ENCODE assay signal across 17 cellular contexts in the genomic region with DNA sequence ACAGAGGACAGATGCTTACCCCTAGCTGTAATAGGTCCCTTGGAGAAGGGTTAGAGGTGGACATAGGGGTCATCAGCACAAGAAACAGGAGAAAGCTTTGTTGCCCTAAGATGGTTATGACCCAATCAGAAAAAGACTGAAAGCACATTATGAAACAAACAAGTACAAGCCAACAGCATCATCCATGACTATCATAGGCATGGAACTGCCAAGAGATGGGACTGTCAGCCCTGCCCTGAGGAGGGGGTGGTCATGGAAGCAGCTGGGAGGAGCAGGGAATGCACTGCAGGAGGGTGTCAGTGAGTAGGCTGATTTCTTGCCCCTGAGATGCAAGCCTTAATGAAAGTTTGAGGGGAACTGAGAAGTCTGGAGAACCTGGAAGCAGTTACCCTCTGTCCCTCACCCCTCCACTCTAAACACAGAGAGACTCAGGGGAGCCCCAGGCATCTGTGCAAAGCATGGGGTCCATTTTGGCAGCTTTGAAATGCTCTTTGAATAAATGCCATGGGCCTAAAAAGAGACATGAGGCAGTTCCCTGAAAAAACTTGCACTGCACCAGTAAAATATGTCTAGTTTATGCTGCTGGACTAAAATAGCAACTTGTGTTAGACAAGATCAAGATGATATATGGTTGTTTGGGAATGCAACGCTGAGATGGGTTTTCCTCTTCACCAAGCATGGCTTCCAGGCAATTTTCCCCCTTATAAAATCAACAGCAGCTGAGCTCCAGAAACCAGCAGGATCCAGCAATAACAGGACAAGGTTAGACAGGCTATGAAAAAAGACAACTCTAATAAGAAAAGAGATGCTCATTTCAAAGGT.
DNase-seq lines count a peak whose midpoint lies in the region; ATAC-seq and TF ChIP-seq lines count a peak whose summit lies in the region.
"Had no signal": no experiment of that assay in that cellular context is flagged by ENCODE, and none has a peak within 500 bp of the region (broad histone marks: within the 10 kb centered on the region; RNA-seq: fewer than 3 reads in every experiment).

No MANE protein-coding gene starts in this region.

- POLR2A ChIA-PET in BJ (lab: Charles Lee) = no interaction called here

- WGBS in adrenal gland, 4 donors = 5 to 16% (median 13%) methylated on average over 1 of the region's 1 CpG

- DNase-seq in BJ (ENCODE audit: low read depth) (peak; percentile 71), adrenal gland (peak in 1 of 7 donors; percentile 41), left cardiac atrium (no peak), 8988T (no peak), RKO (ENCODE audit: low spot score) (no peak)
- no peak for DNase-seq in activated CD4-positive, alpha-beta T cell treated with anti-CD3 and anti-CD28 coated beads, Interleukin-2, amount 50 U/mL, for 48 hours
- DNase-seq: activated CD8-positive, alpha-beta memory T cell treated with anti-CD3 and anti-CD28 coated beads, Interleukin-2, amount 10 ng/mL, durations not matched to agents 7 days and 5 days; anterior cingulate cortex; H9; head of caudate nucleus; natural killer cell; NCI-H774; stimulated activated CD4-positive, alpha-beta T cell treated with anti-CD3 and anti-CD28 coated beads, Interleukin-4, amount 100 ng/mL, for 1 hour; testis had no signal

- no peaks in the 10 kb centered on the region for H3K9me3 ChIP-seq in adrenal gland (replicated peaks in 1 of 3)
- H3K9me3 ChIP-seq: testis had no signal

- H3K27ac ChIP-seq in adrenal gland (peak overlapping the region in 4 of 5 donors; percentile 24 to 77 (median 64)), rectal smooth muscle tissue (ENCODE audit: low read depth, low read length) (peak overlapping the region; percentile 89)
- H3K27ac ChIP-seq: BLaER1 treated with 17β-estradiol and CSF1 and Interleukin-3, amounts not matched to agents 10 nM and 100 nM had no signal

- intact Hi-C loops in adrenal gland (cut with DNase I) = no loop called here
- intact Hi-C loops in left cardiac atrium (cut with DNase I) = no loop called here

- no peaks in the 10 kb centered on the region for H3K27me3 ChIP-seq in BJ (ENCODE audit: control insufficient read depth, insufficient read depth, low read length)
- H3K27me3 ChIP-seq in adrenal gland = no peaks in the 10 kb centered on the region
- no peaks in the 10 kb centered on the region for H3K27me3 ChIP-seq in rectal smooth muscle tissue (ENCODE audit: control insufficient read depth, insufficient read depth, low read length)
- H3K27me3 ChIP-seq: BLaER1 treated with 17β-estradiol and CSF1 and Interleukin-3, amounts not matched to agents 10 nM and 100 nM; testis had no signal

- ATAC-seq in left cardiac atrium = peak; percentile 6 to 23
- ATAC-seq in HG02870 (IDR thresholded peaks at IDR 0.05; ENCODE audit: unreplicated experiment) = no peak
- ATAC-seq: activated CD8-positive, alpha-beta memory T cell treated with anti-CD3 and anti-CD28 coated beads, Interleukin-2, amount 10 ng/mL, durations not matched to agents 7 days and 5 days; natural killer cell had no signal

- TF ChIP-seq POLR2A in adrenal gland (IDR thresholded peaks at IDR 0.05) = no peak

- H3K4me3 ChIP-seq in BJ (ENCODE audit: low read depth, low read length) (no peak overlapping the region), adrenal gland (no peak overlapping the region), rectal smooth muscle tissue (ENCODE audit: low read length) (no peak overlapping the region)
- H3K4me3 ChIP-seq: BLaER1 treated with 17β-estradiol and CSF1 and Interleukin-3, amounts not matched to agents 10 nM and 100 nM; testis had no signal

- no peaks in the 10 kb centered on the region for H3K36me3 ChIP-seq in BJ (ENCODE audit: control insufficient read depth, insufficient read depth, low read length)
- H3K36me3 ChIP-seq in adrenal gland (replicated peaks in 1 of 2) = no peaks in the 10 kb centered on the region
- H3K36me3 ChIP-seq in rectal smooth muscle tissue (ENCODE audit: control insufficient read depth, insufficient read depth, low read length) = no peaks in the 10 kb centered on the region

- H3K4me1 ChIP-seq in adrenal gland (replicated peaks in 1 of 2) (peaks cover 31 to 51% of the 10 kb centered on the region in 2 donors), rectal smooth muscle tissue (ENCODE audit: control insufficient read depth, insufficient read depth, low read length) (peaks cover 70% of the 10 kb centered on the region)

- CTCF ChIA-PET in BJ (lab: Yijun Ruan, JAX) = interaction anchor here (1.9 kb wide), 1 partner anchor 116 kb away, joined by 5 read pairs; no protein-coding TSS in a partner anchor

- TF ChIP-seq CTCF in BJ (IDR thresholded peaks at IDR 0.05; ENCODE audit: insufficient read depth, low read depth, low read length) = no peak
- no peak for TF ChIP-seq CTCF in adrenal gland (IDR thresholded peaks at IDR 0.05)

- no peak overlapping the region for H3K9ac ChIP-seq in rectal smooth muscle tissue (ENCODE audit: low read length)
- H3K9ac ChIP-seq: BLaER1 treated with 17β-estradiol and CSF1 and Interleukin-3, amounts not matched to agents 10 nM and 100 nM had no signal
